ENCODE assay signal across 8 cellular contexts in the genomic region with DNA sequence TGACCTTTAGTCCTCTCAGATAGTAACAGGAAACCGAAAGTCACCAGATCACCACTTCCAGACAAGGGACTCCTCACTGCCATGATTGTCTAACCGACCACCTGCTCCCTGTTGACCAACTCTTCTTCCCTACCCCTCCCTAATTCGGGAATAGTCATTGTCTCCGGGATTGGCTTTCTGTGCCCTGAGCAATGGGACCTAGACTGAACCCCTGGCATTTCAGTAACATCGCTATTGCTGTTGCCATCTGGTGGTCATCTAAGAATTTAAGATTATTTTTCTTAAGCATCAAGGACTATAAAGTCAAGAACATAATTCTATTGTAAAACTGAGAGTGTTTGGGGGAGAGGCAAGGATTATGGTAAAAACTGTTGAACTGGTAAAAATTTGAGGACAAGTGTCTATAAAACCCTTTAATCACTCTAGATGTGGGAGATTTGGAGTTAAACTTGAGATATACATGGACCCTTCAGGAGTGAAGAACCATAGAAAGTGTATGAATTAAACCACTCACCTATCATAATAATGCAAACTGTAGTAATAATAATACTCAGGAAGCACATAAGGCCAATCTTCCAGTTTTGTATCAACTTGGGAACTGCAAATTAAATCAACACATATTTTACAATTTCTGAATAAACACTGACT. TPM values are rescaled to one million over a fixed set of nuclear protein-coding genes. Genes with fewer than 3 reads are reported as not detected.
DNase-seq lines count a peak whose midpoint lies in the region; ATAC-seq and TF ChIP-seq lines count a peak whose summit lies in the region.

No MANE protein-coding gene starts in this region.

- peak overlapping the region in 5 of 7 donors; percentile 13 to 87 (median 44) for H3K27ac Mint-ChIP-seq in CD14-positive monocyte

- H3F3A ChIP-seq in GM23248 (ENCODE audit: insufficient read depth), result no peaks in the 10 kb centered on the region

- peak; percentile 56 for TF ChIP-seq CTCF in CD14-positive monocyte (IDR thresholded peaks at IDR 0.05)
- peak; percentile 39 for TF ChIP-seq CTCF in lung (IDR thresholded peaks at IDR 0.05; ENCODE audit: control extremely low read depth, extremely low read depth)
- peak; percentile 40 to 50 (median 44) for TF ChIP-seq CTCF in transverse colon (IDR thresholded peaks at IDR 0.05)

- H3K27me3 ChIP-seq in GM23248 (replicated peaks; ENCODE audit: insufficient read depth), result peaks cover 5% of the 10 kb centered on the region; the same call in 1 of the 2 replicates
- H3K27me3 ChIP-seq in SJCRH30, result no peaks in the 10 kb centered on the region
- no peaks in the 10 kb centered on the region for H3K27me3 ChIP-seq in lung (ENCODE audit: control insufficient read depth, insufficient read depth)
- H3K27me3 ChIP-seq in transverse colon, result no peaks in the 10 kb centered on the region

- no peak for TF ChIP-seq EP300 in transverse colon (IDR thresholded peaks at IDR 0.05; ENCODE audit: low read depth)

- no peaks in the 10 kb centered on the region for H3K9me2 ChIP-seq in GM23248 (ENCODE audit: insufficient read depth)

- H3K4me2 ChIP-seq in GM23248 (ENCODE audit: unreplicated experiment), result peak overlapping the region; percentile 67

- H3K9me3 Mint-ChIP-seq in CD14-positive monocyte, result peaks cover 0 to 3% (median 0%) of the 10 kb centered on the region in 7 donors

- no peak for ATAC-seq in lung (ENCODE audit: insufficient read depth, low FRiP score)

- peaks cover 0 to 1% (median 0%) of the 10 kb centered on the region in 3 donors for H3K27me3 Mint-ChIP-seq in CD14-positive monocyte (ENCODE audit: low read depth in 3 of 3)

- peak overlapping the region; percentile 80 to 94 for H3K4me3 Mint-ChIP-seq in CD14-positive monocyte

- H3K4me1 ChIP-seq in GM23248 (ENCODE audit: insufficient read depth) (no peaks in the 10 kb centered on the region; the same call in 1 of the 2 replicates), SJCRH30 (peaks cover 2% of the 10 kb centered on the region; the same call in 1 of the 2 replicates), lung (ENCODE audit: control insufficient read depth in 2 of 2, insufficient read depth in 2 of 2, low read length in 2 of 2) (peaks cover 0 to 2% of the 10 kb centered on the region in 2 donors), transverse colon (peaks cover 0 to 4% (median 0%) of the 10 kb centered on the region in 4 donors)

- H3K9me3 ChIP-seq in GM23248 (ENCODE audit: low read depth), result no peaks in the 10 kb centered on the region
- no peaks in the 10 kb centered on the region for H3K9me3 ChIP-seq in SJCRH30 (replicated peaks)
- no peaks in the 10 kb centered on the region for H3K9me3 ChIP-seq in lung (ENCODE audit: control insufficient read depth in 2 of 2, insufficient read depth in 1 of 2, low read length in 1 of 2)
- H3K9me3 ChIP-seq in transverse colon, result no peaks in the 10 kb centered on the region

- H2AFZ ChIP-seq in GM23248, result peak overlapping the region; percentile 47; the same call in 1 of the 2 replicates

- no peak overlapping the region for H3K9ac ChIP-seq in GM23248

- peak overlapping the region; percentile 31; the same call in 1 of the 2 replicates for H3K4me3 ChIP-seq in GM23248
- H3K4me3 ChIP-seq in SJCRH30, result no peak overlapping the region
- no peak overlapping the region for H3K4me3 ChIP-seq in lung
- H3K4me3 ChIP-seq in transverse colon, result peak overlapping the region in 1 of 4 donors; percentile 27

- H3K4me1 Mint-ChIP-seq in CD14-positive monocyte, result peaks cover 18% of the 10 kb centered on the region

- intact Hi-C loops in CD14-positive monocyte (cut with micrococcal nuclease), result loop anchor here (5.0 to 10.0 kb wide), 3 partner anchors 109 to 181 kb away; no protein-coding TSS in a partner anchor
- intact Hi-C loops in transverse colon (cut with DNase I; ENCODE audit: low total_unique reads), result loop anchor here (5.0 kb wide), 1 partner anchor 179 kb away; no protein-coding TSS in a partner anchor

- H4K20me1 ChIP-seq in GM23248 (ENCODE audit: insufficient read depth), result no peaks in the 10 kb centered on the region

- 28 to 32% methylated on average over 5 of the region's 5 CpGs for WGBS in GM23248 (ENCODE audit: low coverage in 1 of 2, low lambda C conversion rate in 2 of 2, missing lambda C conversion rate in 2 of 2), 2 experiments
- WGBS in lung, 2 donors, result 11 to 15% methylated on average over 5 of the region's 5 CpGs
- 7 to 12% methylated on average over 5 of the region's 5 CpGs for WGBS in transverse colon (ENCODE audit: low coverage in 1 of 2), 2 donors

- H3K36me3 ChIP-seq in GM23248 (ENCODE audit: low read depth), result no peaks in the 10 kb centered on the region
- no peaks in the 10 kb centered on the region for H3K36me3 ChIP-seq in SJCRH30
- no peaks in the 10 kb centered on the region for H3K36me3 ChIP-seq in lung (ENCODE audit: control insufficient read depth in 2 of 2, insufficient read depth in 2 of 2, low read length in 2 of 2)
- H3K36me3 ChIP-seq in transverse colon, result no peaks in the 10 kb centered on the region

- TF ChIP-seq POLR2A in transverse colon (IDR thresholded peaks at IDR 0.05), result no peak

- no peaks in the 10 kb centered on the region for H3K79me2 ChIP-seq in GM23248 (ENCODE audit: insufficient read depth)

- in situ Hi-C loops in GM23248 (cut with MboI), result loop anchor here (10.0 kb wide), 1 partner anchor 101 kb away; the partner anchor contains the start of gene KLRF1
- in situ Hi-C loops in transverse colon (cut with MboI; ENCODE audit: low pct_ligation_motif_present in 1 of 4, low pct_unique_long_range_greater_than_20kb in 1 of 4, low sequenced_read_pairs in 3 of 4), result loop anchor here (5.0 to 10.0 kb wide), 4 partner anchors 109 to 181 kb away; no protein-coding TSS in a partner anchor

- DNase-seq in CD14-positive monocyte (ENCODE audit: low spot score) (no peak), GM23248 (peak; percentile 62), SJCRH30 (peak; percentile 22 to 55), dermis blood vessel endothelial cell (peak; percentile 74), lung (ENCODE audit: low spot score) (no peak), transverse colon (no peak), NCI-H2196 treated with DMSO at 0.1 percent for 48 hours (lab: John Stamatoyannopoulos, UW; ENCODE audit: unreplicated experiment) (no peak), NCI-H1048 (lab: John Stamatoyannopoulos, UW) (no peak)

- H3K27ac ChIP-seq in GM23248 (no peak overlapping the region), SJCRH30 (no peak overlapping the region), lung (ENCODE audit: low read depth in 1 of 2, low read length in 1 of 2) (no peak overlapping the region), transverse colon (no peak overlapping the region)

- no peaks in the 10 kb centered on the region for H3K36me3 Mint-ChIP-seq in CD14-positive monocyte

RNA-seq across cellular contexts. Expression of gene CLEC2A, which starts 6.3 kb away (rescaled TPM):
- polyA plus RNA-seq in CD14-positive monocyte, result not detected
- not detected in 2 replicates for total RNA-seq in GM23248 (2014; rRNA removed; shearing (Covaris generic))
- not detected in 2 replicates for polyA plus RNA-seq in GM23248 (2016; fragmentation: Nextera tagmentation; extraction: Ambion mirVana)
- total RNA-seq in SJCRH30 (2014; rRNA removed; shearing (Covaris generic)), result not detected in 2 replicates
- not detected in 2 replicates for total RNA-seq in dermis blood vessel endothelial cell
- total RNA-seq in lung, result not detected
- polyA plus RNA-seq in lung, result not detected
- total RNA-seq in transverse colon, result not detected

RNA-seq across cellular contexts. Expression of gene KLRF2, which starts 44.6 kb away (rescaled TPM):
- polyA plus RNA-seq in CD14-positive monocyte (not detected), GM23248 (2016; fragmentation: Nextera tagmentation; extraction: Ambion mirVana) (not detected in 2 replicates), lung (not detected)
- total RNA-seq in GM23248 (2014; rRNA removed; shearing (Covaris generic)), result not detected in 2 replicates
- total RNA-seq in SJCRH30 (2014; rRNA removed; shearing (Covaris generic)), result not detected in 2 replicates
- total RNA-seq in dermis blood vessel endothelial cell (not detected in 2 replicates), lung (not detected), transverse colon (not detected)

RNA-seq across cellular contexts. Expression of gene CLEC12A, which starts 45.3 kb away (rescaled TPM):
- polyA plus RNA-seq in CD14-positive monocyte (100 to 1,000 TPM; 356 to 412 TPM), GM23248 (2016; fragmentation: Nextera tagmentation; extraction: Ambion mirVana) (not detected in 2 replicates), lung (10 to 100 TPM; 19.2 to 21.9 TPM)
- total RNA-seq in GM23248 (2014; rRNA removed; shearing (Covaris generic)), result not detected in 2 replicates
- total RNA-seq in SJCRH30 (2014; rRNA removed; shearing (Covaris generic)), result not detected in 2 replicates
- total RNA-seq in dermis blood vessel endothelial cell (not detected in 2 replicates), lung (10 to 100 TPM; 13.8 to 15.0 TPM), transverse colon (1 to 10 TPM in 1 of 4 donors, under 1 TPM in 1, not detected in 2; 0.27 to 1.4 TPM)

RNA-seq across cellular contexts. Expression of gene CLEC2B, which starts 56.7 kb away (rescaled TPM):
- polyA plus RNA-seq in CD14-positive monocyte (10 to 100 TPM; 52.1 to 59.4 TPM), GM23248 (2016; fragmentation: Nextera tagmentation; extraction: Ambion mirVana) (11.7 and 12.2 TPM in 2 replicates), lung (10 to 100 TPM; 17.0 to 19.0 TPM)
- total RNA-seq in GM23248 (2014; rRNA removed; shearing (Covaris generic)), result 6.2 and 7.2 TPM in 2 replicates
- total RNA-seq in SJCRH30 (2014; rRNA removed; shearing (Covaris generic)), result not detected in 2 replicates
- total RNA-seq in dermis blood vessel endothelial cell (39.9 and 78.8 TPM in 2 replicates), lung (10 to 100 TPM; 14.1 to 70.1 TPM), transverse colon (10 to 100 TPM in 1 of 4 donors, 1 to 10 TPM in 1, not detected in 2; 4.8 to 11.7 TPM)

Comparison
In these comparisons a context has a peak if more than half of its experiments do, and no peak if none do; other contexts are left out.
1. DNase-seq: peak in GM23248 (single experiment), SJCRH30 (2 of 2) and dermis blood vessel endothelial cell (single experiment); none in CD14-positive monocyte (single experiment), lung (single experiment), transverse colon (single experiment), NCI-H2196 treated with DMSO at 0.1 percent for 48 hours (single experiment) and NCI-H1048 (single experiment).
2. RNA of gene CLEC12A, which starts 45.3 kb away (total RNA-seq): 13.8 to 15.0 TPM in lung; 0.27 to 1.4 TPM in transverse colon, not detected in GM23248, not detected in SJCRH30 and not detected in dermis blood vessel endothelial cell; every median in the first group is over 4 times any median in the second.
3. Peak in every context shown above with its lines, with median percentiles within 50 percentile points of each other: CTCF ChIP-seq.